ENCODE assay signal across 1 cellular context in genomic region chr13:74129500-74130144, GRCh38.
TF ChIP-seq lines count a peak whose summit lies in the region.

No MANE protein-coding gene starts in this region.

TF ChIP-seq in K562, 482 proteins besides CTCF, POLR2A, EP300 and RAD21 (continued from another document):
- TF ChIP-seq HMBOX1 (IDR thresholded peaks at IDR 0.05) (no peak), ZNF354B (CRISPR knock-in tag; IDR thresholded peaks at IDR 0.05) (no peak), CAMTA2 (CRISPR knock-in tag; conservative IDR thresholded peaks at IDR 0.05) (no peak), NELFE (IDR thresholded peaks at IDR 0.05; ENCODE audit: insufficient read depth, insufficient read length) (no peak), KAT2B (IDR thresholded peaks at IDR 0.05; ENCODE audit: low read depth, low read length) (no peak), MYC (IDR thresholded peaks at IDR 0.05; ENCODE audit: low read depth, low read length) (no peak), MYC (CRISPR knock-in tag; IDR thresholded peaks at IDR 0.05; ENCODE audit: borderline replicate concordance, low read depth) (no peak), ZNF717 (CRISPR knock-in tag; IDR thresholded peaks at IDR 0.05) (no peak), KLF6 (CRISPR knock-in tag; IDR thresholded peaks at IDR 0.05; ENCODE audit: borderline replicate concordance) (no peak)
